26 cellular contexts compared by ENCODE assay signal in genomic region chr11:72541224-72541974, GRCh38.
"Had no signal": no experiment of that assay in that cellular context is flagged by ENCODE, and none has a peak within 500 bp of the region (broad histone marks: within the 10 kb centered on the region; RNA-seq: fewer than 3 reads in every experiment).

No MANE protein-coding gene starts in this region.

- H3K36me3 Mint-ChIP-seq: mesothelial cell of epicardium; naive thymus-derived CD4-positive, alpha-beta T cell; neural progenitor cell; stimulated activated memory B cell treated with anti-CD40 and anti-IgM and Interleukin-4, amounts not matched to agents 10 μg/mL and 1 μg/mL and 100 μg/mL, for 72 hours had no signal

- H3K4me3 ChIP-seq: gastrocnemius medialis, lung, mucosa of descending colon, neural progenitor cell, prostate gland, sigmoid colon, testis, tibial nerve, upper lobe of right lung, uterus had no signal

- H3K9me3 Mint-ChIP-seq: effector memory CD8-positive, alpha-beta T cell; naive thymus-derived CD4-positive, alpha-beta T cell; nephron; neural progenitor cell had no signal

- H3K4me1 Mint-ChIP-seq: mesothelial cell of epicardium; naive thymus-derived CD4-positive, alpha-beta T cell; neural progenitor cell; stimulated activated memory B cell treated with anti-CD40 and anti-IgM and Interleukin-4, amounts not matched to agents 10 μg/mL and 1 μg/mL and 100 μg/mL, for 72 hours had no signal

- H3K9me3 ChIP-seq: gastrocnemius medialis, mucosa of descending colon, prostate gland, sigmoid colon, testis, tibial nerve, upper lobe of right lung, uterus had no signal

- ATAC-seq: effector memory CD8-positive, alpha-beta T cell; gastrocnemius medialis; mucosa of descending colon; naive thymus-derived CD4-positive, alpha-beta T cell; stimulated activated memory B cell treated with anti-CD40 and anti-IgM and Interleukin-4, amounts not matched to agents 10 μg/mL and 1 μg/mL and 100 μg/mL, for 72 hours; stimulated activated naive CD8-positive, alpha-beta T cell treated with anti-CD3 and anti-CD28 coated beads, Interleukin-15, Interleukin-2, amounts not matched to agents 100 U/mL and 50 U/mL, for 24 hours; upper lobe of right lung had no signal

- H3K27me3 ChIP-seq: gastrocnemius medialis, neural progenitor cell, testis, uterus had no signal

- H3K4me2 ChIP-seq: neural progenitor cell had no signal

- DNase-seq: cerebellar nuclear complex; cortex of kidney; effector memory CD8-positive, alpha-beta T cell; foreskin fibroblast; gastrocnemius medialis; hippocampal formation; left cardiac atrium; mesenchymal stem cell; mucosa of descending colon; naive thymus-derived CD4-positive, alpha-beta T cell; right cardiac atrium; sigmoid colon; stimulated activated CD4-positive, alpha-beta T cell treated with anti-CD3 and anti-CD28 coated beads, Interleukin-2, amount 100 ng/mL, for 24 hours; stimulated activated CD4-positive, alpha-beta T cell treated with anti-CD3 and anti-CD28 coated beads, Interleukin-4, amount 100 ng/mL, for 24 hours; stimulated activated naive CD8-positive, alpha-beta T cell treated with anti-CD3 and anti-CD28 coated beads, Interleukin-15, Interleukin-2, amounts not matched to agents 100 U/mL and 50 U/mL, for 24 hours; substantia nigra; testis; upper lobe of right lung; uterus had no signal

- H3K27ac Mint-ChIP-seq: effector memory CD8-positive, alpha-beta T cell; mesothelial cell of epicardium; naive thymus-derived CD4-positive, alpha-beta T cell; nephron; neural progenitor cell; stimulated activated memory B cell treated with anti-CD40 and anti-IgM and Interleukin-4, amounts not matched to agents 10 μg/mL and 1 μg/mL and 100 μg/mL, for 72 hours had no signal

- H3K4me3 Mint-ChIP-seq: effector memory CD8-positive, alpha-beta T cell; mesothelial cell of epicardium; naive thymus-derived CD4-positive, alpha-beta T cell; nephron; neural progenitor cell; stimulated activated memory B cell treated with anti-CD40 and anti-IgM and Interleukin-4, amounts not matched to agents 10 μg/mL and 1 μg/mL and 100 μg/mL, for 72 hours had no signal

- H3K36me3 ChIP-seq: gastrocnemius medialis, neural progenitor cell, prostate gland, sigmoid colon, tibial nerve, upper lobe of right lung, uterus had no signal

- H3K27ac ChIP-seq: gastrocnemius medialis, neural progenitor cell, prostate gland, sigmoid colon, testis, tibial nerve, upper lobe of right lung, uterus had no signal

- H2AFZ ChIP-seq: neural progenitor cell had no signal

- H3K4me1 ChIP-seq: gastrocnemius medialis, neural progenitor cell, prostate gland, sigmoid colon, testis, tibial nerve, upper lobe of right lung, uterus had no signal

- H3K9ac ChIP-seq: neural progenitor cell had no signal
